In the genomic region with DNA sequence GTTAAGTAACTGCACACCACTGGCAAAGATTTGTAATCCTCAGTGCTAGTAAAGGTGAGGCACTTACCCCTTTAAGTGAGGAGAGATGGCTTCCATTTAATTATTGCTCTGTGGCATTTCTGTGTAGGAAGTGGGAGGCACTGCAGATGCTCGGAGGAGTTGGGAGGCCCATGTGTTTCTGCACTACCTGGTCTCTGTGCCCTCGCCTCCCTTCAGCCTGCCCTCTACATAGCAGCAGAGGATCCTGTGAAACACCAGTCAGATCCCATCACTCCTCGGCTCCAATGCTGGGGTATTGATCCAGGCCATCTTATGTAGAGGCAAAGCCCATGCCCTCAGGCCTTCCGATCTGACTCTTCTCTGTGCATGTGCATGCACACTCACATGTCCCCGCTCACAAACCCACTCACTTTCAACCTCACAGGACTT, we compare ENCODE assay signal across 10 cellular contexts.
DNase-seq lines count a peak whose midpoint lies in the region; ATAC-seq and TF ChIP-seq lines count a peak whose summit lies in the region.
"Had no signal": no experiment of that assay in that cellular context is flagged by ENCODE, and none has a peak within 500 bp of the region (broad histone marks: within the 10 kb centered on the region; RNA-seq: fewer than 3 reads in every experiment).

No MANE protein-coding gene starts in this region.

- no TSS peak for BruUV-seq in mammary epithelial cell (replicated peaks; lab: Mats Ljungman, UMichigan)

- H3K4me1 ChIP-seq in mammary epithelial cell (ENCODE audit: insufficient read depth, low read length), result peaks cover 40% of the 10 kb centered on the region
- peaks cover 30% of the 10 kb centered on the region for H3K4me1 ChIP-seq in hepatocyte (ENCODE audit: insufficient read depth)

- peak overlapping the region in 1 of 2 donors; percentile 55 for H3K4me3 Mint-ChIP-seq in stimulated activated naive B cell treated with anti-CD40 and anti-IgM and Interleukin-4, amounts not matched to agents 10 μg/mL and 1 μg/mL and 100 μg/mL, for 72 hours

- WGBS in mammary epithelial cell (ENCODE audit: low coverage, missing lambda C conversion rate), result 71% methylated on average over 3 of the region's 5 CpGs
- WGBS in hepatocyte (ENCODE audit: low lambda C conversion rate, missing lambda C conversion rate), result 90% methylated on average over 5 of the region's 5 CpGs

- H3K9me3 ChIP-seq in mammary epithelial cell (replicated peaks; ENCODE audit: insufficient read depth, low read length) (no peaks in the 10 kb centered on the region), hepatocyte (ENCODE audit: low read depth) (no peaks in the 10 kb centered on the region)

- no peaks in the 10 kb centered on the region for H3K9me2 ChIP-seq in hepatocyte (replicated peaks; ENCODE audit: insufficient read depth)

- H3K36me3 Mint-ChIP-seq in stimulated activated naive B cell treated with anti-CD40 and anti-IgM and Interleukin-4, amounts not matched to agents 10 μg/mL and 1 μg/mL and 100 μg/mL, for 72 hours, result peaks cover 0 to 8% of the 10 kb centered on the region in 2 donors

- H3K9ac ChIP-seq in mammary epithelial cell (ENCODE audit: insufficient read depth, low read length), result no peak overlapping the region

- no peak overlapping the region for H3K27ac Mint-ChIP-seq in stimulated activated naive B cell treated with anti-CD40 and anti-IgM and Interleukin-4, amounts not matched to agents 10 μg/mL and 1 μg/mL and 100 μg/mL, for 72 hours

- DNase-seq in activated CD4-positive, alpha-beta T cell treated with anti-CD3 and anti-CD28 coated beads for 48 hours, result peak; percentile 35
- no peak for DNase-seq in activated CD4-positive, alpha-beta T cell treated with anti-CD3 and anti-CD28 coated beads for 1 hour
- peak; percentile 38 for DNase-seq in RPMI7951 (ENCODE audit: low read depth)
- DNase-seq in mammary epithelial cell, result no peak
- no peak for DNase-seq in stimulated activated naive B cell treated with anti-CD40 and anti-IgM and Interleukin-4, amounts not matched to agents 10 μg/mL and 1 μg/mL and 100 μg/mL, for 72 hours
- no peak for DNase-seq in hepatocyte (ENCODE audit: low spot score)
- DNase-seq: effector CD4-positive, alpha-beta T cell had no signal

- no peak for TF ChIP-seq CTCF in mammary epithelial cell (conservative IDR thresholded peaks at IDR 0.05 in 1 of 2, IDR thresholded peaks at IDR 0.05 in 1 of 2; ENCODE audit: extremely low read depth in 1 of 2, insufficient read depth in 1 of 2, low read depth in 1 of 2, low read length in 2 of 2)
- TF ChIP-seq CTCF in hepatocyte (IDR thresholded peaks at IDR 0.05; ENCODE audit: poor library complexity), result no peak

- H3K79me2 ChIP-seq in mammary epithelial cell (ENCODE audit: insufficient read depth, low read length) (peaks cover 22% of the 10 kb centered on the region), hepatocyte (peaks cover 10% of the 10 kb centered on the region)

- dilution Hi-C loops in mammary epithelial cell (cut with HindIII; ENCODE audit: low sequenced_read_pairs), result no loop called here

- CTCF ChIA-PET in mammary epithelial cell (lab: Charles Lee; ENCODE audit: low non-redundant PET), result no interaction called here

- peaks cover 26 to 35% of the 10 kb centered on the region in 2 donors for H3K4me1 Mint-ChIP-seq in stimulated activated naive B cell treated with anti-CD40 and anti-IgM and Interleukin-4, amounts not matched to agents 10 μg/mL and 1 μg/mL and 100 μg/mL, for 72 hours

- no peaks in the 10 kb centered on the region for H3K27me3 Mint-ChIP-seq in stimulated activated naive B cell treated with anti-CD40 and anti-IgM and Interleukin-4, amounts not matched to agents 10 μg/mL and 1 μg/mL and 100 μg/mL, for 72 hours

- intact Hi-C loops in mammary epithelial cell (cut with micrococcal nuclease), result no loop called here

- peak; percentile 14 to 45 for ATAC-seq in stimulated activated naive B cell treated with anti-CD40 and anti-IgM and Interleukin-4, amounts not matched to agents 10 μg/mL and 1 μg/mL and 100 μg/mL, for 72 hours (replicated peaks)
- ATAC-seq in GM19035 (IDR thresholded peaks at IDR 0.05; ENCODE audit: unreplicated experiment) (no peak), GM19397 (IDR thresholded peaks at IDR 0.05; ENCODE audit: unreplicated experiment) (no peak)
- ATAC-seq: HepG2 had no signal

- H3K4me3 ChIP-seq in mammary epithelial cell (replicated peaks in 1 of 3; ENCODE audit: insufficient read depth in 1 of 3, low read depth in 2 of 3, low read length in 3 of 3), result peak overlapping the region in 2 of 3 experiments; percentile 31 to 44
- H3K4me3 ChIP-seq in hepatocyte, result no peak overlapping the region

- H3K36me3 ChIP-seq in mammary epithelial cell (ENCODE audit: insufficient read depth, low read length), result no peaks in the 10 kb centered on the region
- no peaks in the 10 kb centered on the region for H3K36me3 ChIP-seq in hepatocyte (replicated peaks; ENCODE audit: insufficient read depth, low read depth)

- no peaks in the 10 kb centered on the region for H3K27me3 ChIP-seq in mammary epithelial cell (ENCODE audit: insufficient read depth, low read length)
- H3K27me3 ChIP-seq in hepatocyte, result no peaks in the 10 kb centered on the region

- H2AFZ ChIP-seq in mammary epithelial cell (ENCODE audit: low read depth, low read length), result peak overlapping the region; percentile 20
- no peak overlapping the region for H2AFZ ChIP-seq in hepatocyte

- H4K20me1 ChIP-seq in mammary epithelial cell (ENCODE audit: insufficient read depth, low read length) (no peaks in the 10 kb centered on the region), hepatocyte (ENCODE audit: insufficient read depth, poor library complexity, severe bottlenecking) (no peaks in the 10 kb centered on the region)

- H3K4me2 ChIP-seq in mammary epithelial cell (ENCODE audit: insufficient read depth, low read depth, low read length) (peak overlapping the region; percentile 85), hepatocyte (no peak overlapping the region)

- in situ Hi-C loops in mammary epithelial cell (cut with MboI; ENCODE audit: low sequenced_read_pairs in 2 of 2), result no loop called here

- H3K27ac ChIP-seq in mammary epithelial cell (ENCODE audit: insufficient read depth, low read depth, low read length), result peak overlapping the region; percentile 67
- H3K27ac ChIP-seq in hepatocyte, result no peak overlapping the region

- no peaks in the 10 kb centered on the region for H3K9me3 Mint-ChIP-seq in stimulated activated naive B cell treated with anti-CD40 and anti-IgM and Interleukin-4, amounts not matched to agents 10 μg/mL and 1 μg/mL and 100 μg/mL, for 72 hours

Comparison
In these comparisons a context has a peak if more than half of its experiments do, and no peak if none do; other contexts are left out.
1. DNase-seq: peak in activated CD4-positive, alpha-beta T cell treated with anti-CD3 and anti-CD28 coated beads for 48 hours (single experiment) and RPMI7951 (single experiment); none in activated CD4-positive, alpha-beta T cell treated with anti-CD3 and anti-CD28 coated beads for 1 hour (single experiment), mammary epithelial cell (single experiment), stimulated activated naive B cell treated with anti-CD40 and anti-IgM and Interleukin-4, amounts not matched to agents 10 μg/mL and 1 μg/mL and 100 μg/mL, for 72 hours (single experiment) and hepatocyte (single experiment).
2. ATAC-seq: peak in stimulated activated naive B cell treated with anti-CD40 and anti-IgM and Interleukin-4, amounts not matched to agents 10 μg/mL and 1 μg/mL and 100 μg/mL, for 72 hours (2 of 2); none in GM19035 (single experiment) and GM19397 (single experiment).